ENCODE assay signal across 8 cellular contexts in the genomic region with DNA sequence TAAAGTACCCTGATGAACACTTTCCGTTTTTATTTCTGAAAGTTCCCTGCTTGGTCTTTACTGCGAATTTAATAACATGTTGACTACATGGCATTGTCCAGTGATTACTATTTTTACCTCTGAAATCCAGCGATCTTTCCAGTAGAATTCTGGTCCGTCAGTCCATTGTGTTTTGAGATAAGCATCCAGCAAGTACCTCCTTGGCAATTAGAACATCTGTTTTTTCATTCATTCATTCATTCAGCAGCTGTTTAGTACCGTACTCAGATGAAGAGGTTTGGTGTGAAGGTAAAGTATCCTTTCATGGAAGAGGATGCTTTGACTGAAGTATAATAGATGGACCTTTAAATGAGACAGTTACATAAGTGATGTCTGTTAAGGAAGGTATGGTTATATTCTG. TPM values are rescaled to one million over a fixed set of nuclear protein-coding genes. Genes with fewer than 3 reads are reported as not detected.
DNase-seq lines count a peak whose midpoint lies in the region; TF ChIP-seq lines count a peak whose summit lies in the region.

No MANE protein-coding gene starts in this region.

- TF ChIP-seq POLR2A in ovary (IDR thresholded peaks at IDR 0.05) = no peak

- H3K27me3 ChIP-seq in NT2/D1 (ENCODE audit: insufficient read depth, insufficient read length) (peaks cover 19% of the 10 kb centered on the region), endocrine pancreas (ENCODE audit: control insufficient read depth, insufficient read depth, low read length) (no peaks in the 10 kb centered on the region), ovary (no peaks in the 10 kb centered on the region)

- CTCF ChIA-PET in Calu3 (lab: Charles Lee) = no interaction called here

- peaks cover 23% of the 10 kb centered on the region for H3K36me3 Mint-ChIP-seq in Calu3 (ENCODE audit: insufficient read depth, unreplicated experiment)

- H3K27me3 Mint-ChIP-seq in Calu3 (ENCODE audit: unreplicated experiment) = peaks cover 16% of the 10 kb centered on the region

- peak overlapping the region in 1 of 2 donors; percentile 96 for H3K27ac ChIP-seq in ovary

- DNase-seq in Calu3 (no peak), NT2/D1 (ENCODE audit: low read depth, low spot score) (no peak), ovary (no peak), OCI-M2 (lab: John Stamatoyannopoulos, UW; ENCODE audit: unreplicated experiment) (no peak), GOT3 (lab: John Stamatoyannopoulos, UW) (no peak), NCI-H2107 treated with DMSO at 0.1 percent for 48 hours (lab: John Stamatoyannopoulos, UW; ENCODE audit: unreplicated experiment) (no peak)
- DNase-seq in central memory CD4-positive, alpha-beta T cell = no peak

- intact Hi-C loops in Calu3 (cut with micrococcal nuclease; ENCODE audit: unreplicated experiment) (no loop called here), ovary (cut with DNase I) (loop anchor here in 1 of 4 donors (10.0 kb wide), 1 partner anchor 1227 kb away; a partner anchor contains a TSS)

- H3K4me3 ChIP-seq in NT2/D1 (ENCODE audit: insufficient read length, low read depth) = peak overlapping the region; percentile 71
- H3K4me3 ChIP-seq in endocrine pancreas (ENCODE audit: control insufficient read depth, insufficient read depth, low read length) = peak overlapping the region; percentile 95
- peak overlapping the region; percentile 88 for H3K4me3 ChIP-seq in ovary

- TF ChIP-seq EP300 in ovary (IDR thresholded peaks at IDR 0.05) = no peak

- H3K4me3 Mint-ChIP-seq in Calu3 (ENCODE audit: low read depth, unreplicated experiment) = peak overlapping the region; percentile 78

- no peak for TF ChIP-seq CTCF in Calu3 (IDR thresholded peaks at IDR 0.05; ENCODE audit: unreplicated experiment)
- no peak for TF ChIP-seq CTCF in ovary (IDR thresholded peaks at IDR 0.05)

- no TSS peak for BruUV-seq in Calu3 (replicated peaks; lab: Mats Ljungman, UMichigan)

- H3K9ac ChIP-seq in NT2/D1 (ENCODE audit: insufficient read length, low read depth) (peak overlapping the region; percentile 86), endocrine pancreas (ENCODE audit: control insufficient read depth, insufficient read depth, low read length) (peak overlapping the region; percentile 94)

- peak overlapping the region; percentile 16 for H3K27ac Mint-ChIP-seq in Calu3 (ENCODE audit: unreplicated experiment)

- no peaks in the 10 kb centered on the region for H3K9me3 Mint-ChIP-seq in Calu3 (ENCODE audit: low read depth, unreplicated experiment)

- no peaks in the 10 kb centered on the region for H3K9me3 ChIP-seq in NT2/D1 (ENCODE audit: insufficient read depth, low read length)
- H3K9me3 ChIP-seq in endocrine pancreas (ENCODE audit: control insufficient read depth, low read length) = no peaks in the 10 kb centered on the region
- H3K9me3 ChIP-seq in ovary = no peaks in the 10 kb centered on the region

- H3K4me1 Mint-ChIP-seq in Calu3 (ENCODE audit: low read depth, unreplicated experiment) = peaks cover 35% of the 10 kb centered on the region

- peaks cover 2% of the 10 kb centered on the region for H3K4me1 ChIP-seq in NT2/D1 (ENCODE audit: insufficient read depth, insufficient read length)
- H3K4me1 ChIP-seq in endocrine pancreas (ENCODE audit: control insufficient read depth, insufficient read depth, low read length) = peaks cover 17% of the 10 kb centered on the region
- H3K4me1 ChIP-seq in ovary (ENCODE audit: insufficient read depth) = peaks cover 8% of the 10 kb centered on the region

- H3K36me3 ChIP-seq in NT2/D1 (ENCODE audit: insufficient read depth, insufficient read length, low read length) (peaks cover 3% of the 10 kb centered on the region), endocrine pancreas (ENCODE audit: control insufficient read depth, insufficient read depth, low read length) (no peaks in the 10 kb centered on the region), ovary (no peaks in the 10 kb centered on the region)

- 3 to 7% (median 5%) methylated on average over 5 of the region's 5 CpGs for WGBS in ovary, 3 donors

RNA-seq across cellular contexts. Expression of a gene that starts 1.1 kb away (rescaled TPM):
- total RNA-seq in Calu3 (2022) (55.7 and 63.4 TPM in 2 replicates), ovary (100 to 1,000 TPM in 1 of 7 donors, 10 to 100 TPM in 6; 51.2 to 110 (median 68.6) TPM)
- polyA plus RNA-seq in ovary = 10 to 100 TPM; 21.9 to 94.7 TPM

RNA-seq across cellular contexts. Expression of a gene that starts 33.1 kb away (rescaled TPM):
- total RNA-seq in Calu3 (2022) = 1.9 and 2.0 TPM in 2 replicates
- total RNA-seq in ovary = 10 to 100 TPM in 1 of 7 donors, under 1 TPM in 4, not detected in 2; 0.15 to 11.8 (median 0.69) TPM
- polyA plus RNA-seq in ovary = under 1 TPM in 1 of 2 donors, not detected in 1; 0.70 TPM
